ENCODE assay signal across 15 cellular contexts in the genomic region with DNA sequence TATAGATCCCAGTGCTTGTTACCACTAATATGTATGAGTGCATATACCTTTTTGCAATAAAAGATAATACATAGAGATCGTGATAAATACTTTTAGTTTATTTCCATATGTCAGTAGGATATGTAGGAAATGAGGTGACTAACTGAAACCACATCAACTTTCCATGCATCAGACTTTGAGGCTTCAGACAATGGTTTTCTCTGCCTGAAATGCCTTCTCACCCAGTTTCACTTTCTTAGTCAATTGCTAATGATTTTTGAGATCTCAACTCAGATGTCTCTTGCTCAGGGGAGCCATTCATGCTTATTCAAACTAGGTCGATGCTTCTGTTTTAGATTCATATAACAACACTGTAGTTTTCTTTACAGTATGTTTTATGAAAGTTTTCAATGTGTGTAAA.
A peak's percentile ranks its signal among the peaks of the same experiment; 100 is the strongest.
DNase-seq lines count a peak whose midpoint lies in the region; ATAC-seq, FAIRE-seq and TF ChIP-seq lines count a peak whose summit lies in the region.
"Had no signal": no experiment of that assay in that cellular context is flagged by ENCODE, and none has a peak within 500 bp of the region (broad histone marks: within the 10 kb centered on the region; RNA-seq: fewer than 3 reads in every experiment).

No MANE protein-coding gene starts in this region.

- no peak overlapping the region for H3K4me3 Mint-ChIP-seq in CD8-positive, alpha-beta T cell
- H3K4me3 Mint-ChIP-seq: naive thymus-derived CD4-positive, alpha-beta T cell had no signal

- H3K27me3 ChIP-seq in small intestine (ENCODE audit: control insufficient read depth in 2 of 2, insufficient read depth in 2 of 2, low read length in 2 of 2) (no peaks in the 10 kb centered on the region), esophagus muscularis mucosa (no peaks in the 10 kb centered on the region)
- no peaks in the 10 kb centered on the region for H3K27me3 ChIP-seq in CD8-positive, alpha-beta T cell (ENCODE audit: insufficient read depth, low read length)
- H3K27me3 ChIP-seq: colonic mucosa, left lung had no signal

- no peaks in the 10 kb centered on the region for H3K36me3 Mint-ChIP-seq in CD8-positive, alpha-beta T cell
- H3K36me3 Mint-ChIP-seq: naive thymus-derived CD4-positive, alpha-beta T cell had no signal

- no peaks in the 10 kb centered on the region for H3K27me3 Mint-ChIP-seq in CD8-positive, alpha-beta T cell (ENCODE audit: low read depth)
- H3K27me3 Mint-ChIP-seq: naive thymus-derived CD4-positive, alpha-beta T cell had no signal

- ATAC-seq in HG02623 (IDR thresholded peaks at IDR 0.05; ENCODE audit: unreplicated experiment), result peak; percentile 61
- no peak for ATAC-seq in CD8-positive, alpha-beta T cell
- ATAC-seq: esophagus mucosa; left lung; naive thymus-derived CD4-positive, alpha-beta T cell had no signal

- CTCF ChIA-PET in CD8-positive, alpha-beta T cell (lab: Charles Lee), result no interaction called here

- H3K4me3 ChIP-seq in GM12865 (ENCODE audit: low read depth, low read length), result 0 out of 2 replicates have a peak overlapping the region, but pooled peaks have one; percentile 3
- no peak overlapping the region for H3K4me3 ChIP-seq in cardiac fibroblast (replicated peaks in 1 of 2; ENCODE audit: low read depth in 2 of 2, low read length in 2 of 2)
- no peak overlapping the region for H3K4me3 ChIP-seq in small intestine (ENCODE audit: low read depth in 1 of 2, low read length in 2 of 2)
- H3K4me3 ChIP-seq in esophagus muscularis mucosa, result no peak overlapping the region
- no peak overlapping the region for H3K4me3 ChIP-seq in CD8-positive, alpha-beta T cell (ENCODE audit: low read depth, low read length)
- H3K4me3 ChIP-seq: colonic mucosa, left lung had no signal

- WGBS in small intestine, 3 donors, result 57 to 78% (median 59%) methylated on average over 2 of the region's 2 CpGs
- 55% methylated on average over 2 of the region's 2 CpGs for WGBS in esophagus muscularis mucosa

- H3K4me1 ChIP-seq in small intestine (ENCODE audit: control insufficient read depth in 2 of 2, insufficient read depth in 1 of 2, low read depth in 1 of 2, low read length in 1 of 2), result no peaks in the 10 kb centered on the region
- no peaks in the 10 kb centered on the region for H3K4me1 ChIP-seq in esophagus muscularis mucosa
- H3K4me1 ChIP-seq in CD8-positive, alpha-beta T cell (ENCODE audit: insufficient read depth, low read length), result no peaks in the 10 kb centered on the region
- H3K4me1 ChIP-seq: colonic mucosa, left lung had no signal

- H3K27ac ChIP-seq in small intestine (ENCODE audit: low read depth in 1 of 2, low read length in 1 of 2), result no peak overlapping the region
- no peak overlapping the region for H3K27ac ChIP-seq in esophagus muscularis mucosa (replicated peaks in 1 of 4)
- no peak overlapping the region for H3K27ac ChIP-seq in CD8-positive, alpha-beta T cell (ENCODE audit: low read depth, low read length)
- H3K27ac ChIP-seq: colonic mucosa, left lung had no signal

- no peak overlapping the region for H3K27ac Mint-ChIP-seq in CD8-positive, alpha-beta T cell
- H3K27ac Mint-ChIP-seq: naive thymus-derived CD4-positive, alpha-beta T cell had no signal

- DNase-seq in GM12865 (ENCODE audit: low read depth) (peak; percentile 45), Kasumi-1 (lab: John Stamatoyannopoulos, UW) (peak; percentile 10 to 15), cardiac fibroblast (ENCODE audit: low read depth in 2 of 2) (peak; percentile 3 to 32), small intestine (no peak), GOT3 (lab: John Stamatoyannopoulos, UW) (no peak), esophagus muscularis mucosa (ENCODE audit: extremely low spot score) (no peak)
- DNase-seq in CD8-positive, alpha-beta T cell, result no peak
- DNase-seq: activated CD4-positive, CD25-positive, alpha-beta regulatory T cell; colonic mucosa; left lung; naive thymus-derived CD4-positive, alpha-beta T cell; stimulated activated CD8-positive, alpha-beta memory T cell treated with anti-CD3 and anti-CD28 coated beads, Interleukin-4, amount 100 ng/mL, for 48 hours; trophoblast cell had no signal

- no peak for TF ChIP-seq POLR2A in esophagus muscularis mucosa (IDR thresholded peaks at IDR 0.05; ENCODE audit: low read depth)

- H3K4me1 Mint-ChIP-seq in CD8-positive, alpha-beta T cell (ENCODE audit: low read depth), result no peaks in the 10 kb centered on the region
- H3K4me1 Mint-ChIP-seq: naive thymus-derived CD4-positive, alpha-beta T cell had no signal

- H3K36me3 ChIP-seq in small intestine (ENCODE audit: control insufficient read depth in 2 of 2, insufficient read depth in 2 of 2, low read length in 2 of 2), result no peaks in the 10 kb centered on the region
- H3K36me3 ChIP-seq in esophagus muscularis mucosa, result no peaks in the 10 kb centered on the region
- no peaks in the 10 kb centered on the region for H3K36me3 ChIP-seq in CD8-positive, alpha-beta T cell (ENCODE audit: insufficient read depth, low read length)
- H3K36me3 ChIP-seq: colonic mucosa, left lung had no signal

- TF ChIP-seq CTCF in GM12865 (IDR thresholded peaks at IDR 0.05; ENCODE audit: insufficient read depth, low read depth, low read length, missing control alignments), result no peak
- no peak for TF ChIP-seq CTCF in cardiac fibroblast (IDR thresholded peaks at IDR 0.05; ENCODE audit: low read depth, low read length)
- no peak for TF ChIP-seq CTCF in esophagus muscularis mucosa (IDR thresholded peaks at IDR 0.05)
- TF ChIP-seq CTCF in CD8-positive, alpha-beta T cell (IDR thresholded peaks at IDR 0.05), result no peak

- POLR2A ChIA-PET in CD8-positive, alpha-beta T cell (lab: Charles Lee), result no interaction called here

- TF ChIP-seq EP300 in esophagus muscularis mucosa (IDR thresholded peaks at IDR 0.05), result no peak

- H3K9me3 ChIP-seq in small intestine (ENCODE audit: control insufficient read depth, low read depth) (no peaks in the 10 kb centered on the region), esophagus muscularis mucosa (no peaks in the 10 kb centered on the region)
- no peaks in the 10 kb centered on the region for H3K9me3 ChIP-seq in CD8-positive, alpha-beta T cell (ENCODE audit: low read length)
- H3K9me3 ChIP-seq: colonic mucosa had no signal

- peaks cover 15% of the 10 kb centered on the region for H3K9me3 Mint-ChIP-seq in CD8-positive, alpha-beta T cell

- no peak for FAIRE-seq in small intestine (lab: Jason Lieb, UNC)

- intact Hi-C loops in esophagus muscularis mucosa (cut with DNase I), result no loop called here
- intact Hi-C loops in CD8-positive, alpha-beta T cell (cut with DNase I, micrococcal nuclease), result no loop called here

Comparison
In these comparisons a context has a peak if more than half of its experiments do, and no peak if none do; other contexts are left out.
1. DNase-seq: peak in GM12865 (single experiment), Kasumi-1 (2 of 2) and cardiac fibroblast (2 of 2); none in small intestine (single experiment), GOT3 (single experiment), esophagus muscularis mucosa (single experiment) and CD8-positive, alpha-beta T cell (0 of 7).